In the genomic region with DNA sequence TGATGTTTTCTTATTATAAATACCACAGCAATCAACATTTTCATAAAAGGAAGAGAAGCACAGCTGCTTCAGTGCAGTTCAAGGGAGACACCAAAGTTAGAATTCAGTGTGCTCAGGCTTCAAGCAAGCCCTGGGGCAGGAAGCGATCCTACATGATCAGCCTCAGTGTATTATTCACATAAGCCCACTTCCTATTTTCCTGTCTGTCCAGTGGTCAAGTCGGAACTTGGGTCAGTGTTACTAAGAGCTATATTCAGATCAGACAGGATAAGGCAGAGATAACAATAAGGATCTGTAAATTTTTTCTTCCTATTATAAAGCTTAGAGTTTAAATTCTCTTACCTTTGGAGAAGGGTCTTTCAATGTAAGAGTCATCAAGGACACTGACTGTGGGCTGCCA, we compare ENCODE assay signal across 22 cellular contexts.
"Had no signal": no experiment of that assay in that cellular context is flagged by ENCODE, and none has a peak within 500 bp of the region (broad histone marks: within the 10 kb centered on the region; RNA-seq: fewer than 3 reads in every experiment).

No MANE protein-coding gene starts in this region.

- H3K4me1 ChIP-seq: adrenal gland, tibial artery, vagina had no signal

- H3K27ac ChIP-seq: adrenal gland, hepatocyte, neutrophil, tibial artery, vagina had no signal

- ATAC-seq: activated CD8-positive, alpha-beta memory T cell treated with anti-CD3 and anti-CD28 coated beads, Interleukin-2, amount 10 ng/mL, durations not matched to agents 7 days and 5 days; esophagus mucosa; left lobe of liver; naive thymus-derived CD8-positive, alpha-beta T cell; stimulated activated memory B cell treated with anti-CD40 and anti-IgM and Interleukin-4, amounts not matched to agents 10 μg/mL and 1 μg/mL and 100 μg/mL, for 72 hours had no signal

- DNase-seq: activated CD4-positive, alpha-beta T cell treated with anti-CD3 and anti-CD28 coated beads for 1 hour; activated CD4-positive, alpha-beta T cell treated with anti-CD3 and anti-CD28 coated beads, Interleukin-2, amount 50 U/mL, for 48 hours; activated CD8-positive, alpha-beta memory T cell treated with anti-CD3 and anti-CD28 coated beads, Interleukin-2, amount 10 ng/mL, durations not matched to agents 7 days and 5 days; activated naive CD4-positive, alpha-beta T cell treated with anti-CD3 and anti-CD28 coated beads, Interleukin-2, amount 10 ng/mL, durations not matched to agents 7 days and 5 days; activated T-cell treated with anti-CD3 and anti-CD28 coated beads, Interleukin-2, amount 50 U/mL, for 1 hour; adrenal gland; central memory CD4-positive, alpha-beta T cell; cortex of kidney; effector CD8-positive, alpha-beta T cell; naive thymus-derived CD8-positive, alpha-beta T cell; retina; stimulated activated CD4-positive, alpha-beta T cell treated with anti-CD3 and anti-CD28 coated beads, Interleukin-12 subunit alpha, Interleukin-12 subunit beta, amount 100 ng/mL, for 4 hours; stimulated activated CD4-positive, alpha-beta T cell treated with anti-CD3 and anti-CD28 coated beads, Interleukin-2, amount 100 ng/mL, for 24 hours; T-helper 9 cell; tibial artery had no signal

- H3K4me3 ChIP-seq: adrenal gland, hepatocyte, tibial artery, vagina had no signal

- H3K9me3 ChIP-seq: neutrophil, tibial artery, vagina had no signal

- FAIRE-seq: keratinocyte had no signal

- H3K27me3 ChIP-seq: adrenal gland, hepatocyte, neutrophil, tibial artery, vagina had no signal
